Comparison of ENCODE assay signal across 25 cellular contexts in genomic region chr10:111475720-111476119, GRCh38.
A peak's percentile ranks its signal among the peaks of the same experiment; 100 is the strongest.
DNase-seq lines count a peak whose midpoint lies in the region; ATAC-seq and TF ChIP-seq lines count a peak whose summit lies in the region.
"Had no signal": no experiment of that assay in that cellular context is flagged by ENCODE, and none has a peak within 500 bp of the region (broad histone marks: within the 10 kb centered on the region; RNA-seq: fewer than 3 reads in every experiment).

No MANE protein-coding gene starts in this region.

- no peak overlapping the region for H2BK120ac ChIP-seq in mesenchymal stem cell (ENCODE audit: low read depth, low read length)

- no peak overlapping the region for H2BK15ac ChIP-seq in mesenchymal stem cell (ENCODE audit: low read depth, poor library complexity, severe bottlenecking)

- H3K4ac ChIP-seq in mesenchymal stem cell (ENCODE audit: low read depth in 1 of 2, low read length in 2 of 2), result no peak overlapping the region

- H2BK12ac ChIP-seq in mesenchymal stem cell (ENCODE audit: low read length in 2 of 2), result no peak overlapping the region

- H3K23ac ChIP-seq in mesenchymal stem cell (ENCODE audit: low read length in 2 of 2), result no peak overlapping the region

- no peak overlapping the region for H4K8ac ChIP-seq in mesenchymal stem cell (ENCODE audit: low read length)

- no peak overlapping the region for H3K4me2 ChIP-seq in mesenchymal stem cell (ENCODE audit: low read length, poor library complexity, severe bottlenecking)
- H3K4me2 ChIP-seq: BLaER1 treated with 17β-estradiol and CSF1 and Interleukin-3, amounts not matched to agents 10 nM and 100 nM had no signal

- H3K27me3 ChIP-seq in mesenchymal stem cell (ENCODE audit: control insufficient read depth in 1 of 2, insufficient read depth in 1 of 2, low read length in 2 of 2), result no peaks in the 10 kb centered on the region
- H3K27me3 ChIP-seq in ovary, result no peaks in the 10 kb centered on the region
- no peaks in the 10 kb centered on the region for H3K27me3 ChIP-seq in H7 (ENCODE audit: control insufficient read depth, insufficient read depth, low read length)
- H3K27me3 ChIP-seq: BLaER1 treated with 17β-estradiol and CSF1 and Interleukin-3, amounts not matched to agents 10 nM and 100 nM; tibial artery had no signal

- POLR2A ChIA-PET in RWPE1 (lab: Yijun Ruan, JAX; ENCODE audit: low non-redundant PET), result no interaction called here

- no peak overlapping the region for H3K14ac ChIP-seq in mesenchymal stem cell (ENCODE audit: low read length in 2 of 2)

- ATAC-seq in GM19395 (IDR thresholded peaks at IDR 0.05; ENCODE audit: unreplicated experiment), result no peak
- no peak for ATAC-seq in HG02852 (IDR thresholded peaks at IDR 0.05; ENCODE audit: unreplicated experiment)
- ATAC-seq: activated T-cell treated with anti-CD3 and anti-CD28 coated beads, Interleukin-2, amount 50 U/mL, for 72 hours; effector memory CD8-positive, alpha-beta T cell; stimulated activated naive CD8-positive, alpha-beta T cell treated with anti-CD3 and anti-CD28 coated beads, Interleukin-15, Interleukin-2, amounts not matched to agents 100 U/mL and 50 U/mL, for 24 hours had no signal

- DNase-seq in AG10803 (ENCODE audit: low read depth) (peak; percentile 92), RWPE1 (ENCODE audit: low spot score) (peak; percentile 14), fibroblast of mammary gland (ENCODE audit: low read depth) (peak; percentile 40), mesenchymal stem cell (peak; percentile 18), ovary (no peak), H7 (no peak)
- DNase-seq: activated CD4-positive, alpha-beta T cell treated with anti-CD3 and anti-CD28 coated beads for 48 hours; activated T-cell treated with anti-CD3 and anti-CD28 coated beads, Interleukin-2, amount 50 U/mL, for 72 hours; DND-41; effector memory CD8-positive, alpha-beta T cell; H9; KBM-7; NCI-H1436 treated with DMSO at 0.1 percent for 48 hours; NCI-H2171 treated with DMSO at 0.1 percent for 48 hours; NCI-H524 treated with DMSO at 0.1 percent for 48 hours; nucleus accumbens; stimulated activated CD4-positive, alpha-beta T cell treated with anti-CD3 and anti-CD28 coated beads, Interleukin-4, amount 100 ng/mL, for 4 hours; stimulated activated naive CD8-positive, alpha-beta T cell treated with anti-CD3 and anti-CD28 coated beads, Interleukin-15, Interleukin-2, amounts not matched to agents 100 U/mL and 50 U/mL, for 24 hours; T-helper 2 cell; tibial artery had no signal

- CTCF ChIA-PET in RWPE1 (lab: Yijun Ruan, JAX), result interaction anchor here (0.6 kb wide), 1 partner anchor 70 kb away, joined by 3 read pairs; no protein-coding TSS in a partner anchor

- H3K36me3 ChIP-seq in mesenchymal stem cell (ENCODE audit: control insufficient read depth in 1 of 2, insufficient read depth in 2 of 2, low read depth in 1 of 2, low read length in 2 of 2) (no peaks in the 10 kb centered on the region), ovary (no peaks in the 10 kb centered on the region), H7 (replicated peaks; ENCODE audit: control insufficient read depth, insufficient read depth, low read length) (no peaks in the 10 kb centered on the region)
- H3K36me3 ChIP-seq: BLaER1 treated with 17β-estradiol and CSF1 and Interleukin-3, amounts not matched to agents 10 nM and 100 nM; tibial artery had no signal

- WGBS in mesenchymal stem cell, result 66% methylated on average over 4 of the region's 4 CpGs
- 45 to 49% (median 46%) methylated on average over 4 of the region's 4 CpGs for WGBS in ovary, 3 donors

- no peak overlapping the region for H4K91ac ChIP-seq in mesenchymal stem cell (ENCODE audit: low read length)

- H3K18ac ChIP-seq in mesenchymal stem cell (ENCODE audit: low read depth in 1 of 2, low read length in 2 of 2), result no peak overlapping the region

- intact Hi-C loops in ovary (cut with DNase I), result no loop called here

- H3K4me1 ChIP-seq in mesenchymal stem cell (ENCODE audit: control insufficient read depth, insufficient read depth, low read depth, low read length) (no peaks in the 10 kb centered on the region), ovary (ENCODE audit: insufficient read depth) (no peaks in the 10 kb centered on the region)
- H3K4me1 ChIP-seq: Caco-2, tibial artery had no signal

- no peak overlapping the region for H2BK5ac ChIP-seq in mesenchymal stem cell (ENCODE audit: low read depth, low read length, poor library complexity, severe bottlenecking)

- TF ChIP-seq EP300 in ovary (IDR thresholded peaks at IDR 0.05), result no peak

- no peaks in the 10 kb centered on the region for H3K9me3 ChIP-seq in mesenchymal stem cell (ENCODE audit: control insufficient read depth, low read length)
- H3K9me3 ChIP-seq in ovary, result no peaks in the 10 kb centered on the region
- H3K9me3 ChIP-seq: BLaER1 treated with 17β-estradiol and CSF1 and Interleukin-3, amounts not matched to agents 10 nM and 100 nM; tibial artery had no signal

- H2AK5ac ChIP-seq in mesenchymal stem cell (ENCODE audit: low read length, severe bottlenecking), result no peak overlapping the region

- no peak overlapping the region for H2AFZ ChIP-seq in mesenchymal stem cell (ENCODE audit: low read depth, low read length)

- H3K4me3 ChIP-seq in AG10803 (ENCODE audit: low read length), result no peak overlapping the region
- no peak overlapping the region for H3K4me3 ChIP-seq in fibroblast of mammary gland (ENCODE audit: control insufficient read depth, low read depth, low read length)
- H3K4me3 ChIP-seq in mesenchymal stem cell (ENCODE audit: insufficient read depth in 1 of 2, low read depth in 1 of 2, low read length in 2 of 2), result no peak overlapping the region
- no peak overlapping the region for H3K4me3 ChIP-seq in ovary
- H3K4me3 ChIP-seq in H7 (ENCODE audit: insufficient read depth, low read depth, low read length), result no peak overlapping the region
- H3K4me3 ChIP-seq: BLaER1 treated with 17β-estradiol and CSF1 and Interleukin-3, amounts not matched to agents 10 nM and 100 nM; SK-N-MC; tibial artery had no signal

- TF ChIP-seq POLR2A in ovary (IDR thresholded peaks at IDR 0.05), result no peak

- H3K79me1 ChIP-seq in mesenchymal stem cell (replicated peaks; ENCODE audit: low read length, poor library complexity, severe bottlenecking), result no peaks in the 10 kb centered on the region

- no peak for TF ChIP-seq CTCF in AG10803 (conservative IDR thresholded peaks at IDR 0.05; ENCODE audit: low read length)
- no peak for TF ChIP-seq CTCF in RWPE1 (conservative IDR thresholded peaks at IDR 0.05; ENCODE audit: low read depth)
- TF ChIP-seq CTCF in fibroblast of mammary gland (conservative IDR thresholded peaks at IDR 0.05; ENCODE audit: control insufficient read depth, insufficient read depth, low read depth, low read length), result no peak
- TF ChIP-seq CTCF in ovary (IDR thresholded peaks at IDR 0.05), result no peak

- H3K27ac ChIP-seq in RWPE1, result no peak overlapping the region
- no peak overlapping the region for H3K27ac ChIP-seq in mesenchymal stem cell (ENCODE audit: low read length, poor library complexity, severe bottlenecking)
- H3K27ac ChIP-seq in ovary, result no peak overlapping the region
- H3K27ac ChIP-seq: BLaER1 treated with 17β-estradiol and CSF1 and Interleukin-3, amounts not matched to agents 10 nM and 100 nM; SK-N-MC; tibial artery had no signal

- H3K9ac ChIP-seq in mesenchymal stem cell (ENCODE audit: low read length), result no peak overlapping the region
- H3K9ac ChIP-seq: BLaER1 treated with 17β-estradiol and CSF1 and Interleukin-3, amounts not matched to agents 10 nM and 100 nM had no signal

Comparison
In these comparisons a context has a peak if more than half of its experiments do, and no peak if none do; other contexts are left out.
1. DNase-seq: peak in AG10803 (single experiment), RWPE1 (single experiment), fibroblast of mammary gland (single experiment) and mesenchymal stem cell (single experiment); none in ovary (0 of 5) and H7 (single experiment).